In genomic region chr12:51579321-51579850, GRCh38 we compare ENCODE assay signal across 19 cellular contexts. TPM values are rescaled to one million over a fixed set of nuclear protein-coding genes. Genes with fewer than 3 reads are reported as not detected.
DNase-seq lines count a peak whose midpoint lies in the region; ATAC-seq, FAIRE-seq and TF ChIP-seq lines count a peak whose summit lies in the region.
"Had no signal": no experiment of that assay in that cellular context is flagged by ENCODE, and none has a peak within 500 bp of the region (broad histone marks: within the 10 kb centered on the region; RNA-seq: fewer than 3 reads in every experiment).

No MANE protein-coding gene starts in this region.

- H3K9me3 ChIP-seq in A549 (no peaks in the 10 kb centered on the region), gastroesophageal sphincter (peaks cover 0 to 14% (median 0%) of the 10 kb centered on the region in 3 donors), prostate gland (no peaks in the 10 kb centered on the region)

- WGBS in A549 (ENCODE audit: missing lambda C conversion rate): 61% methylated on average over 6 of the region's 6 CpGs
- WGBS in gastroesophageal sphincter (ENCODE audit: low coverage in 1 of 2), 2 donors: 71 to 76% methylated on average over 5 to 6 of the region's 6 CpGs
- WGBS in prostate gland: 78% methylated on average over 6 of the region's 6 CpGs

- no peak for TF ChIP-seq POLR2A in A549 (IDR thresholded peaks at IDR 0.05; ENCODE audit: low read length)
- no peak for TF ChIP-seq POLR2A in gastroesophageal sphincter (IDR thresholded peaks at IDR 0.05)
- TF ChIP-seq POLR2A in prostate gland (IDR thresholded peaks at IDR 0.05): no peak

- peaks cover 35% of the 10 kb centered on the region for H3K27me3 ChIP-seq in gastroesophageal sphincter
- H3K27me3 ChIP-seq in prostate gland (replicated peaks; ENCODE audit: insufficient read depth): no peaks in the 10 kb centered on the region
- H3K27me3 ChIP-seq: BLaER1 had no signal

- no peak for TF ChIP-seq CTCF in A549 (IDR thresholded peaks at IDR 0.05)
- no peak for TF ChIP-seq CTCF in gastroesophageal sphincter (IDR thresholded peaks at IDR 0.05)
- TF ChIP-seq CTCF in prostate gland (IDR thresholded peaks at IDR 0.05): no peak

- TF ChIP-seq EP300 in A549 (IDR thresholded peaks at IDR 0.05): no peak
- no peak for TF ChIP-seq EP300 in gastroesophageal sphincter (IDR thresholded peaks at IDR 0.05)

- no peak for FAIRE-seq in A549 (lab: Jason Lieb, UNC)
- FAIRE-seq: G401.6, GM12891, H54, HTR-8/SVneo had no signal

- DNase-seq in A549 (ENCODE audit: low read depth in 1 of 2, low spot score in 1 of 2) (peak in 1 of 2 experiments; percentile 45), Daoy (ENCODE audit: low read depth) (peak; percentile 29), M059J (ENCODE audit: low read depth) (peak; percentile 37), RPMI7951 (ENCODE audit: low read depth) (peak; percentile 41), prostate gland (ENCODE audit: low spot score) (no peak)
- no peak for DNase-seq in stimulated activated naive CD4-positive, alpha-beta T cell treated with Interleukin-2 at 50 U/mL for 16 hours (lab: John Stamatoyannopoulos, UW)
- no peak for DNase-seq in activated CD8-positive, alpha-beta memory T cell treated with anti-CD3 and anti-CD28 coated beads, Interleukin-2, amount 50 U/mL, for 48 hours
- DNase-seq: CD4-positive, alpha-beta memory T cell; DMS79 treated with DMSO at 0.1 percent for 48 hours; HCEC 1CT; KBM-7 had no signal

- H3K36me3 ChIP-seq in gastroesophageal sphincter: no peaks in the 10 kb centered on the region
- no peaks in the 10 kb centered on the region for H3K36me3 ChIP-seq in prostate gland
- H3K36me3 ChIP-seq: BLaER1 had no signal

- CTCF ChIA-PET in A549 (lab: Yijun Ruan, JAX): no interaction called here

- H3K4me2 ChIP-seq in A549: peak overlapping the region; percentile 27; the same call in 2 of the 3 replicates
- H3K4me2 ChIP-seq: BLaER1, GM23338 had no signal

- intact Hi-C loops in prostate gland (cut with DNase I): no loop called here

- H3K27ac ChIP-seq in A549 (no peak overlapping the region), gastroesophageal sphincter (no peak overlapping the region), prostate gland (no peak overlapping the region)
- H3K27ac ChIP-seq: BLaER1, HL-60 had no signal

- no peak for ATAC-seq in A549
- no peak for ATAC-seq in gastroesophageal sphincter
- ATAC-seq: GM23338 had no signal

- POLR2A ChIA-PET in A549 (lab: Yijun Ruan, JAX): no interaction called here

- H3K4me1 ChIP-seq in A549 (no peaks in the 10 kb centered on the region), gastroesophageal sphincter (no peaks in the 10 kb centered on the region), prostate gland (replicated peaks) (no peaks in the 10 kb centered on the region)
- H3K4me1 ChIP-seq: BLaER1 had no signal

- H3K4me3 ChIP-seq in A549 (0 out of 3 replicates have a peak overlapping the region, but pooled peaks have one; percentile 12), gastroesophageal sphincter (no peak overlapping the region), prostate gland (no peak overlapping the region)
- H3K4me3 ChIP-seq: BLaER1, GM23338 had no signal

- TF ChIP-seq RAD21 in A549 (conservative IDR thresholded peaks at IDR 0.05 in 1 of 2, IDR thresholded peaks at IDR 0.05 in 1 of 2): no peak

TF ChIP-seq in A549, 52 proteins besides CTCF, POLR2A, EP300 and RAD21:
- TF ChIP-seq HEYL (CRISPR knock-in tag; IDR thresholded peaks at IDR 0.05) (no peak), CEBPB (IDR thresholded peaks at IDR 0.05) (no peak), E2F6 (IDR thresholded peaks at IDR 0.05; ENCODE audit: borderline replicate concordance, low read depth) (no peak), KDM1A (IDR thresholded peaks at IDR 0.05; ENCODE audit: low read depth) (no peak), GATA3 (IDR thresholded peaks at IDR 0.05; ENCODE audit: borderline replicate concordance) (no peak), MAFK (IDR thresholded peaks at IDR 0.05; ENCODE audit: partially characterized antibody) (no peak), TP53 (CRISPR knock-in tag; IDR thresholded peaks at IDR 0.05) (no peak), RFX5 (IDR thresholded peaks at IDR 0.05) (no peak), HOXA7 (CRISPR knock-in tag; IDR thresholded peaks at IDR 0.05) (no peak), CBX8 (IDR thresholded peaks at IDR 0.05) (no peak), MYC (IDR thresholded peaks at IDR 0.05; ENCODE audit: borderline replicate concordance, low read length) (no peak), USF2 (IDR thresholded peaks at IDR 0.05) (no peak), FOSL2 (IDR thresholded peaks at IDR 0.05) (no peak), FOSL2 (CRISPR knock-in tag; IDR thresholded peaks at IDR 0.05) (no peak), SMC3 (IDR thresholded peaks at IDR 0.05) (no peak), KDM5A (IDR thresholded peaks at IDR 0.05) (no peak), RARB (CRISPR knock-in tag; IDR thresholded peaks at IDR 0.05) (no peak)

RNA-seq across cellular contexts. Expression of gene SCN8A, which starts 11.6 kb away (rescaled TPM):
- polyA plus RNA-seq in A549 (2011; rRNA removed) (4.8 and 6.2 TPM in 2 replicates), A549 (2017; fragmentation: RNase III; extraction: RNeasy Plus Mini Kit Qiagen cat#74134 plus additional on column Dnase treatment) (1.8 to 2.2 TPM (median 2.1 TPM) in 3 replicates)
- polyA plus RNA-seq in A549 (2012; cell fraction: cytosol; rRNA removed): 1.9 and 2.3 TPM in 2 replicates
- polyA plus RNA-seq in A549 (2012; cell fraction: nucleus; rRNA removed): 3.5 and 5.6 TPM in 2 replicates
- 23.8 and 29.1 TPM in 2 replicates for polyA minus RNA-seq in A549 (2011; rRNA and poly(A)+ RNA removed)
- 1.0 and 3.0 TPM in 2 replicates for total RNA-seq in Daoy (2014; rRNA removed; shearing (Covaris generic))
- 2.7 and 6.4 TPM in 2 replicates for total RNA-seq in M059J (2014; rRNA removed; shearing (Covaris generic))
- 0.29 and 0.60 TPM in 2 replicates for total RNA-seq in RPMI7951 (2014; rRNA removed; shearing (Covaris generic))
- total RNA-seq in gastroesophageal sphincter (1 to 10 TPM in 1 of 4 donors, under 1 TPM in 3; 0.47 to 1.2 (median 0.60) TPM), prostate gland (10 to 100 TPM in 1 of 2 donors, 1 to 10 TPM in 1; 7.6 to 10.4 TPM)

Comparison
In these comparisons a context has a peak if more than half of its experiments do, and no peak if none do; other contexts are left out.
1. DNase-seq: peak in Daoy (single experiment), M059J (single experiment) and RPMI7951 (single experiment); none in stimulated activated naive CD4-positive, alpha-beta T cell treated with Interleukin-2 at 50 U/mL for 16 hours (single experiment), activated CD8-positive, alpha-beta memory T cell treated with anti-CD3 and anti-CD28 coated beads, Interleukin-2, amount 50 U/mL, for 48 hours (single experiment) and prostate gland (single experiment).